1 cellular context compared by ENCODE assay signal in the genomic region with DNA sequence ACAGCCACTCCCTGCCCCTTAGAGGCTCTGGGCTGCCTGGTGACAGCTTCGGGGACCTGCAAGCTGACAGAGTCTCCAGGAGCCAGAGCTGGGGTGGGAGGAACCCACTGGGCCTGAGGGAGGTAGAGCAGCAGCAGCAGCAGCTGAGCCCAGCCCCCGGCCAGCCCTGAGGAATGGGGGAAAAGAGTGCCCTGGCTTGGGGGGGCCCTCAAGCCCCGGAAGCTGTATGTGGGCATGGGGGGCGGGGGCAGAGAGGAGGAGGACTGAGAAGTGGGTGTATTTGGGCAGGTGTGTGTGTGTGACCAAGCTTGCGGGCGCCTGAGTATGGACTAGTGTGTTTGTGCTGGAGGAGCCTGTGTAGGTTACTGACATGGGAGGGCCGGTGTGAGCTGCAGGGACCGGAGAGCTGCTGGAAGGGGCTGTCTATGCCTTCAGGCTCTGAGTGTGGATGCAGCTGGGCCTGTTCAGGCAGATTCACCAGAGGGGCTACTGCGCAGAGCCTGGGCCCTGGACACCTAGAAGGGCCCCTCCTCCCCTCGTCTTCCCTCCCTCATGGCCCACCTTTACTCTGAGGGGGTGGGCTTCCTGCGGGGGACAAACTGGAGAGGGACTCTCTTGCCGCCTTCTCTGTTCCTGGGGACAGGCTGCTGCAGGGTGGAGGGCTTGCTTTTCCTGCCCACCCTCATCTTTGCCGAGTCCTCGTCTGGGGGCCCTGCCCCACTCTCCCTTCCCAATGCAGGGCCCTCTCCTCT.
TF ChIP-seq lines count a peak whose summit lies in the region.

No MANE protein-coding gene starts in this region.

TF ChIP-seq in GM12878, 131 proteins besides CTCF, POLR2A, EP300 and RAD21:
- TF ChIP-seq, protein P1, sequence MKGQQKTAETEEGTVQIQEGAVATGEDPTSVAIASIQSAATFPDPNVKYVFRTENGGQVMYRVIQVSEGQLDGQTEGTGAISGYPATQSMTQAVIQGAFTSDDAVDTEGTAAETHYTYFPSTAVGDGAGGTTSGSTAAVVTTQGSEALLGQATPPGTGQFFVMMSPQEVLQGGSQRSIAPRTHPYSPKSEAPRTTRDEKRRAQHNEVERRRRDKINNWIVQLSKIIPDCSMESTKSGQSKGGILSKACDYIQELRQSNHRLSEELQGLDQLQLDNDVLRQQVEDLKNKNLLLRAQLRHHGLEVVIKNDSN (IDR thresholded peaks at IDR 0.05; ENCODE audit: borderline replicate concordance, extremely low read length, insufficient read depth, low read depth, low read length), result no peak
- TF ChIP-seq SMAD1 (IDR thresholded peaks at IDR 0.05; ENCODE audit: low read depth, partially characterized antibody) (no peak), DPF2 (IDR thresholded peaks at IDR 0.05) (no peak), CBX5 (IDR thresholded peaks at IDR 0.05; ENCODE audit: low read depth) (no peak), ZZZ3 (IDR thresholded peaks at IDR 0.05; ENCODE audit: control insufficient read depth, insufficient read length, low read depth) (no peak), EGR1 (IDR thresholded peaks at IDR 0.05; ENCODE audit: borderline replicate concordance in 1 of 2, low read depth in 2 of 2, low read length in 2 of 2) (no peak), ZNF274 (IDR thresholded peaks at IDR 0.05; ENCODE audit: insufficient read depth, insufficient read length) (no peak), KDM1A (IDR thresholded peaks at IDR 0.05; ENCODE audit: borderline replicate concordance) (no peak)
- TF ChIP-seq, protein P2, sequence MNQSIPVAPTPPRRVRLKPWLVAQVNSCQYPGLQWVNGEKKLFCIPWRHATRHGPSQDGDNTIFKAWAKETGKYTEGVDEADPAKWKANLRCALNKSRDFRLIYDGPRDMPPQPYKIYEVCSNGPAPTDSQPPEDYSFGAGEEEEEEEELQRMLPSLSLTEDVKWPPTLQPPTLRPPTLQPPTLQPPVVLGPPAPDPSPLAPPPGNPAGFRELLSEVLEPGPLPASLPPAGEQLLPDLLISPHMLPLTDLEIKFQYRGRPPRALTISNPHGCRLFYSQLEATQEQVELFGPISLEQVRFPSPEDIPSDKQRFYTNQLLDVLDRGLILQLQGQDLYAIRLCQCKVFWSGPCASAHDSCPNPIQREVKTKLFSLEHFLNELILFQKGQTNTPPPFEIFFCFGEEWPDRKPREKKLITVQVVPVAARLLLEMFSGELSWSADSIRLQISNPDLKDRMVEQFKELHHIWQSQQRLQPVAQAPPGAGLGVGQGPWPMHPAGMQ (IDR thresholded peaks at IDR 0.05; ENCODE audit: borderline replicate concordance), result no peak
- TF ChIP-seq, protein P3, sequence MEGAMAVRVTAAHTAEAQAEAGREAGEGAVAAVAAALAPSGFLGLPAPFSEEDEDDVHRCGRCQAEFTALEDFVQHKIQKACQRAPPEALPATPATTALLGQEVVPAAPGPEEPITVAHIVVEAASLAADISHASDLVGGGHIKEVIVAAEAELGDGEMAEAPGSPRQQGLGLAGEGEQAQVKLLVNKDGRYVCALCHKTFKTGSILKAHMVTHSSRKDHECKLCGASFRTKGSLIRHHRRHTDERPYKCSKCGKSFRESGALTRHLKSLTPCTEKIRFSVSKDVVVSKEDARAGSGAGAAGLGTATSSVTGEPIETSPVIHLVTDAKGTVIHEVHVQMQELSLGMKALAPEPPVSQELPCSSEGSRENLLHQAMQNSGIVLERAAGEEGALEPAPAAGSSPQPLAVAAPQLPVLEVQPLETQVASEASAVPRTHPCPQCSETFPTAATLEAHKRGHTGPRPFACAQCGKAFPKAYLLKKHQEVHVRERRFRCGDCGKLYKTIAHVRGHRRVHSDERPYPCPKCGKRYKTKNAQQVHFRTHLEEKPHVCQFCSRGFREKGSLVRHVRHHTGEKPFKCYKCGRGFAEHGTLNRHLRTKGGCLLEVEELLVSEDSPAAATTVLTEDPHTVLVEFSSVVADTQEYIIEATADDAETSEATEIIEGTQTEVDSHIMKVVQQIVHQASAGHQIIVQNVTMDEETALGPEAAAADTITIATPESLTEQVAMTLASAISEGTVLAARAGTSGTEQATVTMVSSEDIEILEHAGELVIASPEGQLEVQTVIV (IDR thresholded peaks at IDR 0.05; ENCODE audit: borderline replicate concordance, partially characterized antibody), result no peak
- TF ChIP-seq, protein P4, sequence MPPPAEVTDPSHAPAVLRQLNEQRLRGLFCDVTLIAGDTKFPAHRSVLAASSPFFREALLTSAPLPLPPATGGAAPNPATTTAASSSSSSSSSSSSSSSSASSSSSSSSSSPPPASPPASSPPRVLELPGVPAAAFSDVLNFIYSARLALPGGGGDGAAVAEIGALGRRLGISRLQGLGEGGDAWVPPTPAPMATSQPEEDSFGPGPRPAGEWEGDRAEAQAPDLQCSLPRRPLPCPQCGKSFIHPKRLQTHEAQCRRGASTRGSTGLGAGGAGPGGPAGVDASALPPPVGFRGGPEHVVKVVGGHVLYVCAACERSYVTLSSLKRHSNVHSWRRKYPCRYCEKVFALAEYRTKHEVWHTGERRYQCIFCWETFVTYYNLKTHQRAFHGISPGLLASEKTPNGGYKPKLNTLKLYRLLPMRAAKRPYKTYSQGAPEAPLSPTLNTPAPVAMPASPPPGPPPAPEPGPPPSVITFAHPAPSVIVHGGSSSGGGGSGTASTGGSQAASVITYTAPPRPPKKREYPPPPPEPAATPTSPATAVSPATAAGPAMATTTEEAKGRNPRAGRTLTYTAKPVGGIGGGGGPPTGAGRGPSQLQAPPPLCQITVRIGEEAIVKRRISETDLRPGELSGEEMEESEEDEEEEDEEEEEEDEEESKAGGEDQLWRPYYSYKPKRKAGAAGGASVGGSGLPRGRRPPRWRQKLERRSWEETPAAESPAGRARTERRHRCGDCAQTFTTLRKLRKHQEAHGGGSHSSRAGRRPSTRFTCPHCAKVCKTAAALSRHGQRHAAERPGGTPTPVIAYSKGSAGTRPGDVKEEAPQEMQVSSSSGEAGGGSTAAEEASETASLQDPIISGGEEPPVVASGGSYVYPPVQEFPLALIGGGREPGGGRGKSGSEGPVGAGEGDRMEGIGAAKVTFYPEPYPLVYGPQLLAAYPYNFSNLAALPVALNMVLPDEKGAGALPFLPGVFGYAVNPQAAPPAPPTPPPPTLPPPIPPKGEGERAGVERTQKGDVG (CRISPR knock-in tag; IDR thresholded peaks at IDR 0.05), result no peak
